27 cellular contexts compared by ENCODE assay signal in the genomic region with DNA sequence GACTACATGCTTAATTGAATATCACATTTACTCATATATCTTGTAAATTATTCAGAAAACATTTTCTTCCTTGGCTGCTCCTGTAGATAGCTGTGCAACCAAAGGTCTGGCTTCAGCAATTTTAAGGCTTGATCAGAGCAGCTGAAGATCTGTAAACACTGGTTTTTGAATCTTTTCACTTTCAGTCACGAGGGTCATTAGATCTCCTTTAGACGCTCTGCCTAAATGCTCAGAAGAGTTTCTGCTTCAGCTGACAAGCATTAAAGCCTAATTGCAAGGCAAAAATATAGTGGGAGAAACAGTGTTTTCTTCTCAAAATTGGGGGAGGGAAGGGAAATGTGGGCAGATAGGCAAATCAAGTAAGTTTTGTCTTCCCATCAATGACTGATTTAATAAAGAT.
DNase-seq lines count a peak whose midpoint lies in the region; ATAC-seq, FAIRE-seq and TF ChIP-seq lines count a peak whose summit lies in the region.
"Had no signal": no experiment of that assay in that cellular context is flagged by ENCODE, and none has a peak within 500 bp of the region (broad histone marks: within the 10 kb centered on the region; RNA-seq: fewer than 3 reads in every experiment).

No MANE protein-coding gene starts in this region.

- ATAC-seq in GM18519 (IDR thresholded peaks at IDR 0.05; ENCODE audit: low FRiP score, unreplicated experiment), result peak; percentile 84
- peak; percentile 75 for ATAC-seq in GM21360 (IDR thresholded peaks at IDR 0.05; ENCODE audit: unreplicated experiment)
- ATAC-seq in HG03175 (IDR thresholded peaks at IDR 0.05; ENCODE audit: unreplicated experiment), result peak; percentile 45
- no peak for ATAC-seq in GM18502 (IDR thresholded peaks at IDR 0.05; ENCODE audit: poor library complexity, unreplicated experiment)
- ATAC-seq: body of pancreas; HCT116; naive thymus-derived CD8-positive, alpha-beta T cell; stimulated activated effector memory CD8-positive, alpha-beta T cell treated with anti-CD3 and anti-CD28 coated beads, Interleukin-12 subunit alpha, Interleukin-12 subunit beta, amount 100 ng/mL, for 72 hours had no signal

- no peak for TF ChIP-seq CTCF in OCI-LY3 (IDR thresholded peaks at IDR 0.05; ENCODE audit: low read depth, low read length)
- TF ChIP-seq CTCF in GM13976 (IDR thresholded peaks at IDR 0.05; ENCODE audit: borderline replicate concordance, control extremely low read depth, extremely low read depth, insufficient read depth, missing control alignments), result no peak

- peak overlapping the region; percentile 74 for H3K4me2 ChIP-seq in OCI-LY3 (ENCODE audit: low read length)

- no peaks in the 10 kb centered on the region for H3K79me2 ChIP-seq in OCI-LY3 (ENCODE audit: low read length)

- peaks cover 68% of the 10 kb centered on the region for H3K4me1 ChIP-seq in OCI-LY3 (ENCODE audit: low read length)
- H3K4me1 ChIP-seq: body of pancreas, right atrium auricular region, spleen had no signal

- no peak for DNase-seq in RCC 7860 (ENCODE audit: low spot score)
- DNase-seq in GM13976 (ENCODE audit: low spot score), result no peak
- DNase-seq: activated CD4-positive, alpha-beta T cell treated with anti-CD3 and anti-CD28 coated beads for 1 hour; activated CD8-positive, alpha-beta memory T cell treated with anti-CD3 and anti-CD28 coated beads for 24 hours; activated T-cell treated with anti-CD3 and anti-CD28 coated beads, Interleukin-2, amount 50 U/mL, for 24 hours; body of pancreas; C1 segment of cervical spinal cord; glutamatergic neuron; kidney; midbrain; naive thymus-derived CD8-positive, alpha-beta T cell; NCI-H1436; NCI-H2171; NCI-H526; spleen; stimulated activated CD4-positive, alpha-beta T cell treated with anti-CD3 and anti-CD28 coated beads, Interleukin-2, amount 100 ng/mL, for 48 hours had no signal

- in situ Hi-C loops in GM13976 (cut with MboI; ENCODE audit: low sequenced_read_pairs, unreplicated experiment), result no loop called here

- peak overlapping the region; percentile 43 for H3K4me3 ChIP-seq in OCI-LY3 (ENCODE audit: low read length)
- H3K4me3 ChIP-seq: body of pancreas, right atrium auricular region, SK-N-MC, spleen had no signal

- H3K9ac ChIP-seq in OCI-LY3 (ENCODE audit: low read length), result peak overlapping the region; percentile 55

- no peaks in the 10 kb centered on the region for H3K27me3 ChIP-seq in OCI-LY3 (ENCODE audit: low read depth, low read length)
- H3K27me3 ChIP-seq: body of pancreas, right atrium auricular region, spleen had no signal

- H3K9me3 ChIP-seq in OCI-LY3 (ENCODE audit: insufficient read depth, low read length), result no peaks in the 10 kb centered on the region
- H3K9me3 ChIP-seq: body of pancreas, right atrium auricular region, spleen had no signal

- no peak for FAIRE-seq in RCC 7860 (lab: Jason Lieb, UNC)
- FAIRE-seq: GM12892, kidney had no signal

- no peaks in the 10 kb centered on the region for H3K36me3 ChIP-seq in OCI-LY3 (replicated peaks; ENCODE audit: low read depth, low read length)
- H3K36me3 ChIP-seq: right atrium auricular region, spleen had no signal

- H4K20me1 ChIP-seq in OCI-LY3 (ENCODE audit: insufficient read depth, low read length), result no peaks in the 10 kb centered on the region

- H2AFZ ChIP-seq in OCI-LY3 (ENCODE audit: low read depth, low read length), result no peak overlapping the region

- peak overlapping the region; percentile 95 for H3K27ac ChIP-seq in OCI-LY3 (ENCODE audit: low read length)
- H3K27ac ChIP-seq: body of pancreas, HL-60, right atrium auricular region, SK-N-MC, spleen had no signal
